ENCODE assay signal across 1 cellular context in genomic region chr17:48211787-48212186, GRCh38.
A peak's percentile ranks its signal among the peaks of the same experiment; 100 is the strongest.
TF ChIP-seq lines count a peak whose summit lies in the region.

No MANE protein-coding gene starts in this region.

TF ChIP-seq in K562, 482 proteins besides CTCF, POLR2A, EP300 and RAD21 (continued from another document):
- TF ChIP-seq ZNF79 (CRISPR knock-in tag; IDR thresholded peaks at IDR 0.05; ENCODE audit: low read depth), result no peak
- TF ChIP-seq CBFA2T2 (conservative IDR thresholded peaks at IDR 0.05), result 0 out of 2 replicates have a peak, but pooled peaks have one; percentile 10
- no peak for TF ChIP-seq MAFG (tag; conservative IDR thresholded peaks at IDR 0.05)
- no peak for TF ChIP-seq JUN (IDR thresholded peaks at IDR 0.05; ENCODE audit: borderline replicate concordance, low read depth, low read length)
- no peak for TF ChIP-seq JUN (CRISPR knock-in tag; IDR thresholded peaks at IDR 0.05; ENCODE audit: borderline replicate concordance)
- no peak for TF ChIP-seq MTA1 (IDR thresholded peaks at IDR 0.05; ENCODE audit: borderline replicate concordance)
- TF ChIP-seq GTF3C2 (IDR thresholded peaks at IDR 0.05; ENCODE audit: borderline replicate concordance, extremely low read depth, insufficient read length), result no peak
- peak; percentile 51; the same call in 1 of the 2 replicates for TF ChIP-seq TOE1 (IDR thresholded peaks at IDR 0.05; ENCODE audit: borderline replicate concordance)
- TF ChIP-seq TOE1 (CRISPR knock-in tag; IDR thresholded peaks at IDR 0.05; ENCODE audit: borderline replicate concordance, low read depth), result no peak
- TF ChIP-seq NCOA6 (IDR thresholded peaks at IDR 0.05), result no peak
- TF ChIP-seq, protein P1, sequence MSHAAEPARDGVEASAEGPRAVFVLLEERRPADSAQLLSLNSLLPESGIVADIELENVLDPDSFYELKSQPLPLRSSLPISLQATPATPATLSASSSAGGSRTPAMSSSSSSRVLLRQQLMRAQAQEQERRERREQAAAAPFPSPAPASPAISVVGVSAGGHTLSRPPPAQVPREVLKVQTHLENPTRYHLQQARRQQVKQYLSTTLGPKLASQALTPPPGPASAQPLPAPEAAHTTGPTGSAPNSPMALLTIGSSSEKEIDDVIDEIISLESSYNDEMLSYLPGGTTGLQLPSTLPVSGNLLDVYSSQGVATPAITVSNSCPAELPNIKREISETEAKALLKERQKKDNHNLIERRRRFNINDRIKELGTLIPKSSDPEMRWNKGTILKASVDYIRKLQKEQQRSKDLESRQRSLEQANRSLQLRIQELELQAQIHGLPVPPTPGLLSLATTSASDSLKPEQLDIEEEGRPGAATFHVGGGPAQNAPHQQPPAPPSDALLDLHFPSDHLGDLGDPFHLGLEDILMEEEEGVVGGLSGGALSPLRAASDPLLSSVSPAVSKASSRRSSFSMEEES (CRISPR knock-in tag; IDR thresholded peaks at IDR 0.05), result peak; percentile 72
- no peak for TF ChIP-seq MED1 (CRISPR knock-in tag; IDR thresholded peaks at IDR 0.05; ENCODE audit: borderline replicate concordance)
- TF ChIP-seq HMG20B (CRISPR knock-in tag; IDR thresholded peaks at IDR 0.05), result no peak
- TF ChIP-seq DACH1 (IDR thresholded peaks at IDR 0.05; ENCODE audit: partially characterized antibody), result no peak
- no peak for TF ChIP-seq SMARCA4 (IDR thresholded peaks at IDR 0.05)
- TF ChIP-seq RBM22 (IDR thresholded peaks at IDR 0.05; ENCODE audit: low read depth, low read length, poor library complexity, severe bottlenecking), result no peak
- TF ChIP-seq ASH1L (IDR thresholded peaks at IDR 0.05; ENCODE audit: borderline replicate concordance, low read depth, partially characterized antibody), result no peak
- no peak for TF ChIP-seq MCM3 (IDR thresholded peaks at IDR 0.05)
- TF ChIP-seq, protein P2, sequence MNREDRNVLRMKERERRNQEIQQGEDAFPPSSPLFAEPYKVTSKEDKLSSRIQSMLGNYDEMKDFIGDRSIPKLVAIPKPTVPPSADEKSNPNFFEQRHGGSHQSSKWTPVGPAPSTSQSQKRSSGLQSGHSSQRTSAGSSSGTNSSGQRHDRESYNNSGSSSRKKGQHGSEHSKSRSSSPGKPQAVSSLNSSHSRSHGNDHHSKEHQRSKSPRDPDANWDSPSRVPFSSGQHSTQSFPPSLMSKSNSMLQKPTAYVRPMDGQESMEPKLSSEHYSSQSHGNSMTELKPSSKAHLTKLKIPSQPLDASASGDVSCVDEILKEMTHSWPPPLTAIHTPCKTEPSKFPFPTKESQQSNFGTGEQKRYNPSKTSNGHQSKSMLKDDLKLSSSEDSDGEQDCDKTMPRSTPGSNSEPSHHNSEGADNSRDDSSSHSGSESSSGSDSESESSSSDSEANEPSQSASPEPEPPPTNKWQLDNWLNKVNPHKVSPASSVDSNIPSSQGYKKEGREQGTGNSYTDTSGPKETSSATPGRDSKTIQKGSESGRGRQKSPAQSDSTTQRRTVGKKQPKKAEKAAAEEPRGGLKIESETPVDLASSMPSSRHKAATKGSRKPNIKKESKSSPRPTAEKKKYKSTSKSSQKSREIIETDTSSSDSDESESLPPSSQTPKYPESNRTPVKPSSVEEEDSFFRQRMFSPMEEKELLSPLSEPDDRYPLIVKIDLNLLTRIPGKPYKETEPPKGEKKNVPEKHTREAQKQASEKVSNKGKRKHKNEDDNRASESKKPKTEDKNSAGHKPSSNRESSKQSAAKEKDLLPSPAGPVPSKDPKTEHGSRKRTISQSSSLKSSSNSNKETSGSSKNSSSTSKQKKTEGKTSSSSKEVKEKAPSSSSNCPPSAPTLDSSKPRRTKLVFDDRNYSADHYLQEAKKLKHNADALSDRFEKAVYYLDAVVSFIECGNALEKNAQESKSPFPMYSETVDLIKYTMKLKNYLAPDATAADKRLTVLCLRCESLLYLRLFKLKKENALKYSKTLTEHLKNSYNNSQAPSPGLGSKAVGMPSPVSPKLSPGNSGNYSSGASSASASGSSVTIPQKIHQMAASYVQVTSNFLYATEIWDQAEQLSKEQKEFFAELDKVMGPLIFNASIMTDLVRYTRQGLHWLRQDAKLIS (CRISPR knock-in tag; IDR thresholded peaks at IDR 0.05), result no peak
- TF ChIP-seq, protein P3, sequence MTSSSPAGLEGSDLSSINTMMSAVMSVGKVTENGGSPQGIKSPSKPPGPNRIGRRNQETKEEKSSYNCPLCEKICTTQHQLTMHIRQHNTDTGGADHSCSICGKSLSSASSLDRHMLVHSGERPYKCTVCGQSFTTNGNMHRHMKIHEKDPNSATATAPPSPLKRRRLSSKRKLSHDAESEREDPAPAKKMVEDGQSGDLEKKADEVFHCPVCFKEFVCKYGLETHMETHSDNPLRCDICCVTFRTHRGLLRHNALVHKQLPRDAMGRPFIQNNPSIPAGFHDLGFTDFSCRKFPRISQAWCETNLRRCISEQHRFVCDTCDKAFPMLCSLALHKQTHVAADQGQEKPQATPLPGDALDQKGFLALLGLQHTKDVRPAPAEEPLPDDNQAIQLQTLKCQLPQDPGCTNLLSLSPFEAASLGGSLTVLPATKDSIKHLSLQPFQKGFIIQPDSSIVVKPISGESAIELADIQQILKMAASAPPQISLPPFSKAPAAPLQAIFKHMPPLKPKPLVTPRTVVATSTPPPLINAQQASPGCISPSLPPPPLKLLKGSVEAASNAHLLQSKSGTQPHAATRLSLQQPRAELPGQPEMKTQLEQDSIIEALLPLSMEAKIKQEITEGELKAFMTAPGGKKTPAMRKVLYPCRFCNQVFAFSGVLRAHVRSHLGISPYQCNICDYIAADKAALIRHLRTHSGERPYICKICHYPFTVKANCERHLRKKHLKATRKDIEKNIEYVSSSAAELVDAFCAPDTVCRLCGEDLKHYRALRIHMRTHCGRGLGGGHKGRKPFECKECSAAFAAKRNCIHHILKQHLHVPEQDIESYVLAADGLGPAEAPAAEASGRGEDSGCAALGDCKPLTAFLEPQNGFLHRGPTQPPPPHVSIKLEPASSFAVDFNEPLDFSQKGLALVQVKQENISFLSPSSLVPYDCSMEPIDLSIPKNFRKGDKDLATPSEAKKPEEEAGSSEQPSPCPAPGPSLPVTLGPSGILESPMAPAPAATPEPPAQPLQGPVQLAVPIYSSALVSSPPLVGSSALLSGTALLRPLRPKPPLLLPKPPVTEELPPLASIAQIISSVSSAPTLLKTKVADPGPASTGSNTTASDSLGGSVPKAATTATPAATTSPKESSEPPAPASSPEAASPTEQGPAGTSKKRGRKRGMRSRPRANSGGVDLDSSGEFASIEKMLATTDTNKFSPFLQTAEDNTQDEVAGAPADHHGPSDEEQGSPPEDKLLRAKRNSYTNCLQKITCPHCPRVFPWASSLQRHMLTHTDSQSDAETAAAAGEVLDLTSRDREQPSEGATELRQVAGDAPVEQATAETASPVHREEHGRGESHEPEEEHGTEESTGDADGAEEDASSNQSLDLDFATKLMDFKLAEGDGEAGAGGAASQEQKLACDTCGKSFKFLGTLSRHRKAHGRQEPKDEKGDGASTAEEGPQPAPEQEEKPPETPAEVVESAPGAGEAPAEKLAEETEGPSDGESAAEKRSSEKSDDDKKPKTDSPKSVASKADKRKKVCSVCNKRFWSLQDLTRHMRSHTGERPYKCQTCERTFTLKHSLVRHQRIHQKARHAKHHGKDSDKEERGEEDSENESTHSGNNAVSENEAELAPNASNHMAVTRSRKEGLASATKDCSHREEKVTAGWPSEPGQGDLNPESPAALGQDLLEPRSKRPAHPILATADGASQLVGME (CRISPR knock-in tag; IDR thresholded peaks at IDR 0.05), result no peak
- TF ChIP-seq CREM (IDR thresholded peaks at IDR 0.05; ENCODE audit: low read depth), result no peak
- TF ChIP-seq ZNF668 (CRISPR knock-in tag; IDR thresholded peaks at IDR 0.05), result no peak
- no peak for TF ChIP-seq ZNF384 (IDR thresholded peaks at IDR 0.05; ENCODE audit: low read depth, low read length)
- TF ChIP-seq RFX1 (IDR thresholded peaks at IDR 0.05), result peak; percentile 32; the same call in 1 of the 2 replicates
